Comparison of ENCODE assay signal across 18 cellular contexts in the genomic region with DNA sequence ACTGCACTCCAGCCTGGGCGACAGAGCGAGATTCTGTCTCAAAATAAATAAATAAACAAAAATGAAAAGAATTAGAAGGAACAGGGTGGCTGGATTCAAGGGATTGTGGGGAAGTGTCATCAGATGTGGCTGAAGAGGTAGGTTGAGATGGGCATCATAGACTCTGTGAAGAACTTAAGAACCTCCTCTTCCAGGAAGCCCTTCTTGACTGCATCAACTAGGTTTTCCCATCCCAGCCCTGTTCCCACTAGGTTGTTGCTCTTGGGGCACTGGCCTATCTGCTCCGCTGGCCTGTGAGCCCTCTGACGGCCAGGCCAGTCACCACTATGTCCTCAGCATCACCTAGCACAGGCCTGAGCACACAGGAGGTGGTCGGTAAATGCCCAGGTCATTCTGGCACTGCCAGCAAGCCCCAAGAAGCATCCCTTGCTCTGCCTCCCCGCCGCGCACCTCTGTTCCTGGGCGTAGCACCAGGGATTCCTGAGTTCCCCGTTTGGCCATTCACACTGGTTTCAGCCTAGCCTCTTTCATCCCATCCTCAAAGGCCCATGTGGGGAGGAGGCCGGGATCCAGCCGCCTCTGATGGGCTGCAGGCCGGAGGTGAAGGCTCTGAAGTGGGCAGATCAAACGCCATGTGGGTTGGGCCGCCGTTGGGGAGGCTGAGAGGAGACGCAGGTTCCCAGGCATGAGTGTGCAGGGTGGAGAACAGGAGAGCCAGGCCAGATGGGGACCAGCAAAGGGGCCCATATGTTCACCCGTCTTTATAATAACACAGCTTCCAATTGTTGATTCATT. TPM values are rescaled to one million over a fixed set of nuclear protein-coding genes. Genes with fewer than 3 reads are reported as not detected.
DNase-seq lines count a peak whose midpoint lies in the region; ATAC-seq and TF ChIP-seq lines count a peak whose summit lies in the region.
"Had no signal": no experiment of that assay in that cellular context is flagged by ENCODE, and none has a peak within 500 bp of the region (broad histone marks: within the 10 kb centered on the region; RNA-seq: fewer than 3 reads in every experiment).

No MANE protein-coding gene starts in this region.

- H3K27ac Mint-ChIP-seq in activated naive CD4-positive, alpha-beta T cell treated with anti-CD3 and anti-CD28 coated beads, Interleukin-2, amount 50 U/mL, for 72 hours, result peak overlapping the region; percentile 59 to 73
- H3K27ac Mint-ChIP-seq: CD4-positive, CD25-positive, alpha-beta regulatory T cell had no signal

- CTCF ChIA-PET in HEK293 (lab: Yijun Ruan, JAX), result interaction anchor here (0.5 to 1.0 kb wide), 5 partner anchors 21 to 263 kb away, joined by 3 to 5 read pairs (median 3); no protein-coding TSS in a partner anchor

- no peaks in the 10 kb centered on the region for H3K36me3 Mint-ChIP-seq in activated naive CD4-positive, alpha-beta T cell treated with anti-CD3 and anti-CD28 coated beads, Interleukin-2, amount 50 U/mL, for 72 hours
- H3K36me3 Mint-ChIP-seq: CD4-positive, CD25-positive, alpha-beta regulatory T cell had no signal

- POLR2A ChIA-PET in HEK293 (lab: Yijun Ruan, JAX), result interaction anchor here (0.6 kb wide), 2 partner anchors 14 to 160 kb away, joined by 5 to 9 read pairs; no protein-coding TSS in a partner anchor

- H3K79me1 ChIP-seq in trophoblast cell (ENCODE audit: low read length), result no peaks in the 10 kb centered on the region

- H4K12ac ChIP-seq in trophoblast cell (ENCODE audit: low read depth, low read length), result no peak overlapping the region

- no peak overlapping the region for H4K91ac ChIP-seq in trophoblast cell (ENCODE audit: low read depth, low read length)

- no peaks in the 10 kb centered on the region for H3K9me3 Mint-ChIP-seq in activated naive CD4-positive, alpha-beta T cell treated with anti-CD3 and anti-CD28 coated beads, Interleukin-2, amount 50 U/mL, for 72 hours
- H3K9me3 Mint-ChIP-seq: CD4-positive, CD25-positive, alpha-beta regulatory T cell had no signal

- H3K79me2 ChIP-seq in trophoblast cell (ENCODE audit: control insufficient read depth, insufficient read depth, low read length, poor library complexity), result no peaks in the 10 kb centered on the region

- no peak overlapping the region for H3K4ac ChIP-seq in trophoblast cell (ENCODE audit: low read depth, low read length)

- no peak overlapping the region for H3K27ac ChIP-seq in HEK293 (ENCODE audit: extremely low read depth, low read depth, low read length)
- H3K27ac ChIP-seq in trophoblast cell (ENCODE audit: low read depth, low read length), result no peak overlapping the region
- H3K27ac ChIP-seq: HL-60, KMS-11 had no signal

- no peak overlapping the region for H3K4me2 ChIP-seq in trophoblast cell (ENCODE audit: low read length)
- H3K4me2 ChIP-seq: KMS-11 had no signal

- peak overlapping the region; percentile 71 for H2AK5ac ChIP-seq in trophoblast cell (ENCODE audit: low read length)

- H3K27me3 ChIP-seq in trophoblast cell (ENCODE audit: insufficient read depth, low read length), result no peaks in the 10 kb centered on the region

- TF ChIP-seq CTCF in HEK293 (tag by site-specific recombination; IDR thresholded peaks at IDR 0.05), result no peak
- no peak for TF ChIP-seq CTCF in foreskin fibroblast (IDR thresholded peaks at IDR 0.05; ENCODE audit: low read depth, low read length)

- no peak overlapping the region for H3K14ac ChIP-seq in trophoblast cell (ENCODE audit: low read length)

- no peak overlapping the region for H2AFZ ChIP-seq in trophoblast cell (ENCODE audit: insufficient read depth, low read length, poor library complexity)

- H3K9ac ChIP-seq in trophoblast cell (ENCODE audit: low read length), result no peak overlapping the region
- H3K9ac ChIP-seq: KMS-11 had no signal

- no peaks in the 10 kb centered on the region for H3K36me3 ChIP-seq in HEK293 (ENCODE audit: control insufficient read depth in 2 of 2, insufficient read depth in 1 of 2, low read length in 2 of 2)
- H3K36me3 ChIP-seq in trophoblast cell (ENCODE audit: control insufficient read depth in 1 of 2, insufficient read depth in 2 of 2, low read length in 2 of 2), result no peaks in the 10 kb centered on the region

- no peak overlapping the region for H2BK120ac ChIP-seq in trophoblast cell (ENCODE audit: insufficient read depth, low read length, poor library complexity)

- no peaks in the 10 kb centered on the region for H3K9me3 ChIP-seq in HEK293 (ENCODE audit: control insufficient read depth, insufficient read depth, low read depth, low read length)
- peaks cover 2% of the 10 kb centered on the region for H3K9me3 ChIP-seq in trophoblast cell (ENCODE audit: insufficient read depth, low read depth, low read length)
- H3K9me3 ChIP-seq: Caco-2 had no signal

- peak overlapping the region; percentile 75 for H2BK12ac ChIP-seq in trophoblast cell (ENCODE audit: low read length)

- no peak for ATAC-seq in activated naive CD4-positive, alpha-beta T cell treated with anti-CD3 and anti-CD28 coated beads, Interleukin-2, amount 50 U/mL, for 72 hours

- H3K4me1 ChIP-seq in HEK293 (ENCODE audit: control insufficient read depth, insufficient read depth, low read length), result peaks cover 16% of the 10 kb centered on the region
- peaks cover 7% of the 10 kb centered on the region in 2 experiments for H3K4me1 ChIP-seq in trophoblast cell (ENCODE audit: control insufficient read depth in 1 of 2, insufficient read depth in 2 of 2, low read length in 2 of 2)

- no peak overlapping the region for H2BK5ac ChIP-seq in trophoblast cell (ENCODE audit: low read depth, low read length, poor library complexity)

- no peak overlapping the region for H4K8ac ChIP-seq in trophoblast cell (ENCODE audit: low read depth, low read length)

- no peak overlapping the region for H3K18ac ChIP-seq in trophoblast cell (ENCODE audit: low read length)

- WGBS in trophoblast cell (ENCODE audit: extremely low coverage, insufficient coverage, insufficient read length), result no CpG with 5 or more reads among the region's 18 CpGs

- H3K4me3 ChIP-seq in HEK293 (ENCODE audit: low read depth, low read length) (no peak overlapping the region), trophoblast cell (ENCODE audit: low read depth, low read length) (no peak overlapping the region), foreskin fibroblast (ENCODE audit: low read depth in 1 of 2, low read length in 2 of 2) (no peak overlapping the region)

- H3K23ac ChIP-seq in trophoblast cell (ENCODE audit: low read length), result no peak overlapping the region

- DNase-seq in activated naive CD4-positive, alpha-beta T cell treated with anti-CD3 and anti-CD28 coated beads, Interleukin-2, amount 50 U/mL, for 72 hours (ENCODE audit: low spot score in 2 of 2), result no peak
- no peak for DNase-seq in activated naive CD4-positive, alpha-beta T cell (lab: John Stamatoyannopoulos, UW)
- DNase-seq in NCI-H524 treated with DMSO at 0.1 percent for 48 hours (lab: John Stamatoyannopoulos, UW) (peak; percentile 80), trophoblast cell (no peak), midbrain (lab: John Stamatoyannopoulos, UW) (no peak), foreskin fibroblast (no peak), A172 (ENCODE audit: low spot score) (no peak)
- DNase-seq: Caco-2; CD4-positive, CD25-positive, alpha-beta regulatory T cell; DMS53; HCEC 1CT; NCI-H1048; NCI-H1436 treated with DMSO at 0.1 percent for 48 hours; NCI-H774; T-helper 1 cell had no signal

TF ChIP-seq in HEK293, 187 proteins besides CTCF, POLR2A, EP300 and RAD21:
- TF ChIP-seq, protein P1, sequence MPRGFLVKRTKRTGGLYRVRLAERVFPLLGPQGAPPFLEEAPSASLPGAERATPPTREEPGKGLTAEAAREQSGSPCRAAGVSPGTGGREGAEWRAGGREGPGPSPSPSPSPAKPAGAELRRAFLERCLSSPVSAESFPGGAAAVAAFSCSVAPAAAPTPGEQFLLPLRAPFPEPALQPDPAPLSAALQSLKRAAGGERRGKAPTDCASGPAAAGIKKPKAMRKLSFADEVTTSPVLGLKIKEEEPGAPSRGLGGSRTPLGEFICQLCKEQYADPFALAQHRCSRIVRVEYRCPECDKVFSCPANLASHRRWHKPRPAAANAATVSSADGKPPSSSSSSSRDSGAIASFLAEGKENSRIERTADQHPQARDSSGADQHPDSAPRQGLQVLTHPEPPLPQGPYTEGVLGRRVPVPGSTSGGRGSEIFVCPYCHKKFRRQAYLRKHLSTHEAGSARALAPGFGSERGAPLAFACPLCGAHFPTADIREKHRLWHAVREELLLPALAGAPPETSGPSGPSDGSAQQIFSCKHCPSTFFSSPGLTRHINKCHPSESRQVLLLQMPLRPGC (tag by site-specific recombination; IDR thresholded peaks at IDR 0.05), result no peak
- TF ChIP-seq, protein P2, sequence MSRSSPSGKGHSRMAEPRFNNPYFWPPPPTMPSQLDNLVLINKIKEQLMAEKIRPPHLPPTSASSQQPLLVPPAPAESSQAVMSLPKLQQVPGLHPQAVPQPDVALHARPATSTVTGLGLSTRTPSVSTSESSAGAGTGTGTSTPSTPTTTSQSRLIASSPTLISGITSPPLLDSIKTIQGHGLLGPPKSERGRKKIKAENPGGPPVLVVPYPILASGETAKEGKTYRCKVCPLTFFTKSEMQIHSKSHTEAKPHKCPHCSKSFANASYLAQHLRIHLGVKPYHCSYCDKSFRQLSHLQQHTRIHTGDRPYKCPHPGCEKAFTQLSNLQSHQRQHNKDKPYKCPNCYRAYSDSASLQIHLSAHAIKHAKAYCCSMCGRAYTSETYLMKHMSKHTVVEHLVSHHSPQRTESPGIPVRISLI (tag by site-specific recombination; IDR thresholded peaks at IDR 0.05), result peak; percentile 48; the same call in 1 of the 2 replicates
- TF ChIP-seq ZFHX2 (tag by site-specific recombination; conservative IDR thresholded peaks at IDR 0.05), result peak; percentile 52; the same call in 1 of the 2 replicates

RNA-seq across cellular contexts. Expression of a gene that starts 27.6 kb away (rescaled TPM):
- 100 to 1,000 TPM in 1 of 2 donors, 10 to 100 TPM in 1; 99.3 to 159 TPM for total RNA-seq in activated naive CD4-positive, alpha-beta T cell treated with anti-CD3 and anti-CD28 coated beads, Interleukin-2, amount 50 U/mL, for 72 hours
- polyA plus RNA-seq in trophoblast cell (2013), result 134 and 139 TPM in 2 replicates
- total RNA-seq in A172 (2014; rRNA removed; shearing (Covaris generic)), result 57.2 and 58.7 TPM in 2 replicates

RNA-seq across cellular contexts. Expression of a gene that starts 34.6 kb away (rescaled TPM):
- total RNA-seq in activated naive CD4-positive, alpha-beta T cell treated with anti-CD3 and anti-CD28 coated beads, Interleukin-2, amount 50 U/mL, for 72 hours, result 100 to 1,000 TPM; 114 to 116 TPM
- polyA plus RNA-seq in trophoblast cell (2013), result 234 TPM in 2 replicates
- total RNA-seq in A172 (2014; rRNA removed; shearing (Covaris generic)), result 141 and 186 TPM in 2 replicates

RNA-seq across cellular contexts. Expression of a gene that starts 44.8 kb away (rescaled TPM):
- total RNA-seq in activated naive CD4-positive, alpha-beta T cell treated with anti-CD3 and anti-CD28 coated beads, Interleukin-2, amount 50 U/mL, for 72 hours, result 10 to 100 TPM; 20.7 to 24.3 TPM
- polyA plus RNA-seq in trophoblast cell (2013), result 22.3 and 23.6 TPM in 2 replicates
- 11.5 and 14.1 TPM in 2 replicates for total RNA-seq in A172 (2014; rRNA removed; shearing (Covaris generic))
